Comparison of ENCODE assay signal across 23 cellular contexts in genomic region chr14:58693048-58693447, GRCh38.
DNase-seq lines count a peak whose midpoint lies in the region; ATAC-seq and TF ChIP-seq lines count a peak whose summit lies in the region.
"Had no signal": no experiment of that assay in that cellular context is flagged by ENCODE, and none has a peak within 500 bp of the region (broad histone marks: within the 10 kb centered on the region; RNA-seq: fewer than 3 reads in every experiment).

No MANE protein-coding gene starts in this region.

- ATAC-seq in GM19324 (IDR thresholded peaks at IDR 0.05; ENCODE audit: low FRiP score, unreplicated experiment): no peak
- ATAC-seq: CD8-positive, alpha-beta T cell; GM12878; HCT116; T-cell had no signal

- H3K4me3 Mint-ChIP-seq in nephron progenitor cell: no peak overlapping the region
- H3K4me3 Mint-ChIP-seq in activated T-cell treated with anti-CD3 and anti-CD28 coated beads, Interleukin-2, amount 50 U/mL, for 24 hours: no peak overlapping the region
- H3K4me3 Mint-ChIP-seq: B cell; CD8-positive, alpha-beta T cell; T-cell had no signal

- TF ChIP-seq CTCF in nephron progenitor cell (IDR thresholded peaks at IDR 0.05): no peak

- peaks cover 44% of the 10 kb centered on the region for H3K4me1 Mint-ChIP-seq in nephron progenitor cell
- no peaks in the 10 kb centered on the region for H3K4me1 Mint-ChIP-seq in activated T-cell treated with anti-CD3 and anti-CD28 coated beads, Interleukin-2, amount 50 U/mL, for 24 hours (ENCODE audit: low read depth)
- H3K4me1 Mint-ChIP-seq: B cell, T-cell had no signal

- DNase-seq in DMS153 (lab: John Stamatoyannopoulos, UW): peak; percentile 19
- no peak for DNase-seq in DMS153 treated with DMSO at 0.1 percent for 48 hours (lab: John Stamatoyannopoulos, UW; ENCODE audit: unreplicated experiment)
- peak; percentile 27 for DNase-seq in NCI-H1105 (lab: John Stamatoyannopoulos, UW)
- DNase-seq in NCI-H748 (lab: John Stamatoyannopoulos, UW; ENCODE audit: unreplicated experiment): peak; percentile 84
- DNase-seq in nephron progenitor cell: no peak
- no peak for DNase-seq in NCI-H128 (lab: John Stamatoyannopoulos, UW; ENCODE audit: unreplicated experiment)
- no peak for DNase-seq in activated T-cell treated with anti-CD3 and anti-CD28 coated beads, Interleukin-2, amount 50 U/mL, for 24 hours
- DNase-seq: Calu3; CD8-positive, alpha-beta T cell; DMS53; EL; GDM1; NCI-H1092; NCI-H1694; NCI-H2029 treated with DMSO at 0.1 percent for 48 hours; NCI-H446; NCI-H526 treated with DMSO at 0.1 percent for 48 hours; SHP77; T-cell had no signal

- peak overlapping the region; percentile 24 for H3K27ac Mint-ChIP-seq in nephron progenitor cell
- H3K27ac Mint-ChIP-seq in activated T-cell treated with anti-CD3 and anti-CD28 coated beads, Interleukin-2, amount 50 U/mL, for 24 hours: no peak overlapping the region
- H3K27ac Mint-ChIP-seq: B cell; CD8-positive, alpha-beta T cell; T-cell had no signal

- peaks cover 26% of the 10 kb centered on the region for H3K9me3 Mint-ChIP-seq in nephron progenitor cell
- no peaks in the 10 kb centered on the region for H3K9me3 Mint-ChIP-seq in activated T-cell treated with anti-CD3 and anti-CD28 coated beads, Interleukin-2, amount 50 U/mL, for 24 hours
- H3K9me3 Mint-ChIP-seq: CD8-positive, alpha-beta T cell; T-cell had no signal

- no peaks in the 10 kb centered on the region for H3K27me3 Mint-ChIP-seq in nephron progenitor cell (ENCODE audit: low read depth, poor library complexity)
- H3K27me3 Mint-ChIP-seq in activated T-cell treated with anti-CD3 and anti-CD28 coated beads, Interleukin-2, amount 50 U/mL, for 24 hours: peaks cover 4% of the 10 kb centered on the region
- H3K27me3 Mint-ChIP-seq: B cell, T-cell had no signal

- peaks cover 9% of the 10 kb centered on the region for H3K36me3 Mint-ChIP-seq in nephron progenitor cell (ENCODE audit: low read depth)
- H3K36me3 Mint-ChIP-seq in activated T-cell treated with anti-CD3 and anti-CD28 coated beads, Interleukin-2, amount 50 U/mL, for 24 hours (ENCODE audit: low read depth): no peaks in the 10 kb centered on the region
- H3K36me3 Mint-ChIP-seq: CD8-positive, alpha-beta T cell; T-cell had no signal

Comparison
In these comparisons a context has a peak if more than half of its experiments do, and no peak if none do; other contexts are left out.
1. DNase-seq: peak in DMS153 (single experiment), NCI-H1105 (single experiment) and NCI-H748 (single experiment); none in DMS153 treated with DMSO at 0.1 percent for 48 hours (single experiment), nephron progenitor cell (single experiment), NCI-H128 (single experiment) and activated T-cell treated with anti-CD3 and anti-CD28 coated beads, Interleukin-2, amount 50 U/mL, for 24 hours (single experiment).